Comparison of ENCODE assay signal across 12 cellular contexts in genomic region chr1:183198463-183198862, GRCh38. TPM values are rescaled to one million over a fixed set of nuclear protein-coding genes. Genes with fewer than 3 reads are reported as not detected.
DNase-seq lines count a peak whose midpoint lies in the region; ATAC-seq and TF ChIP-seq lines count a peak whose summit lies in the region.
"Had no signal": no experiment of that assay in that cellular context is flagged by ENCODE, and none has a peak within 500 bp of the region (broad histone marks: within the 10 kb centered on the region; RNA-seq: fewer than 3 reads in every experiment).

No MANE protein-coding gene starts in this region.

- DNase-seq in AG09309 (ENCODE audit: low read depth) (peak; percentile 46), RKO (ENCODE audit: low spot score) (peak; percentile 6), fibroblast of lung (ENCODE audit: low read depth in 2 of 2) (peak; percentile 48 to 99), omental fat pad (ENCODE audit: low spot score) (peak; percentile 36), ascending aorta (ENCODE audit: low spot score in 2 of 2) (no peak), NCI-H345 treated with DMSO at 0.1 percent for 48 hours (lab: John Stamatoyannopoulos, UW; ENCODE audit: unreplicated experiment) (no peak), BE2C (no peak)
- DNase-seq: activated CD4-positive, CD25-positive, alpha-beta regulatory T cell treated with anti-CD3 and anti-CD28 coated beads, Interleukin-2, amount 50 U/mL, for 72 hours; NCI-H510A had no signal

- H3K4me3 ChIP-seq in AG09309 (ENCODE audit: control insufficient read depth, low read depth, low read length): no peak overlapping the region
- H3K4me3 ChIP-seq in fibroblast of lung (replicated peaks in 1 of 4; ENCODE audit: control extremely low read depth in 1 of 4, insufficient read depth in 1 of 4, low read depth in 3 of 4, low read length in 4 of 4): no peak overlapping the region
- no peak overlapping the region for H3K4me3 ChIP-seq in ascending aorta
- H3K4me3 ChIP-seq in BE2C (ENCODE audit: low read depth, low read length): no peak overlapping the region
- H3K4me3 ChIP-seq: SJSA1 had no signal

- H3K27me3 ChIP-seq in fibroblast of lung (ENCODE audit: control insufficient read depth, insufficient read depth, low read length): no peaks in the 10 kb centered on the region
- H3K27me3 ChIP-seq in ascending aorta: no peaks in the 10 kb centered on the region
- no peaks in the 10 kb centered on the region for H3K27me3 ChIP-seq in BE2C
- H3K27me3 ChIP-seq: SJSA1 had no signal

- intact Hi-C loops in ascending aorta (cut with DNase I): no loop called here

- H3K27ac ChIP-seq in fibroblast of lung (ENCODE audit: insufficient read depth, low read length): no peak overlapping the region
- no peak overlapping the region for H3K27ac ChIP-seq in ascending aorta
- H3K27ac ChIP-seq: C4-2B, SJSA1 had no signal

- no peaks in the 10 kb centered on the region for H3K79me2 ChIP-seq in fibroblast of lung (ENCODE audit: control insufficient read depth, insufficient read depth, low read length)

- no peak for TF ChIP-seq CTCF in AG09309 (IDR thresholded peaks at IDR 0.05; ENCODE audit: control insufficient read depth, insufficient read depth, low read depth, low read length, missing control alignments)
- no peak for TF ChIP-seq CTCF in fibroblast of lung (conservative IDR thresholded peaks at IDR 0.05 in 1 of 2, IDR thresholded peaks at IDR 0.05 in 1 of 2; ENCODE audit: low read depth in 1 of 2, low read length in 2 of 2)
- no peak for TF ChIP-seq CTCF in omental fat pad (IDR thresholded peaks at IDR 0.05)
- TF ChIP-seq CTCF in ascending aorta (IDR thresholded peaks at IDR 0.05): no peak
- no peak for TF ChIP-seq CTCF in BE2C (IDR thresholded peaks at IDR 0.05; ENCODE audit: low read depth, low read length)

- H3K4me2 ChIP-seq in fibroblast of lung (ENCODE audit: extremely low read depth, insufficient read depth, low read length): no peak overlapping the region

- no peaks in the 10 kb centered on the region for H4K20me1 ChIP-seq in fibroblast of lung (ENCODE audit: control insufficient read depth, extremely low read depth, insufficient read depth, low read length)

- H3K4me1 ChIP-seq in fibroblast of lung (ENCODE audit: control insufficient read depth, extremely low read depth, insufficient read depth, low read length) (no peaks in the 10 kb centered on the region), ascending aorta (no peaks in the 10 kb centered on the region), BE2C (no peaks in the 10 kb centered on the region)

- no peak overlapping the region for H2AFZ ChIP-seq in fibroblast of lung (ENCODE audit: low read length)

- H3K36me3 ChIP-seq in fibroblast of lung (ENCODE audit: control insufficient read depth, insufficient read depth, low read length): no peaks in the 10 kb centered on the region
- no peaks in the 10 kb centered on the region for H3K36me3 ChIP-seq in ascending aorta
- no peaks in the 10 kb centered on the region for H3K36me3 ChIP-seq in BE2C
- H3K36me3 ChIP-seq: SJSA1 had no signal

- ATAC-seq in omental fat pad (ENCODE audit: low FRiP score) (peak; percentile 98), HG03095 (IDR thresholded peaks at IDR 0.05; ENCODE audit: unreplicated experiment) (no peak)

- H3K9ac ChIP-seq in fibroblast of lung (ENCODE audit: insufficient read depth, low read length): no peak overlapping the region

- H3K9me3 ChIP-seq in fibroblast of lung (ENCODE audit: control insufficient read depth, insufficient read depth, low read depth, low read length) (no peaks in the 10 kb centered on the region), ascending aorta (no peaks in the 10 kb centered on the region), BE2C (no peaks in the 10 kb centered on the region)
- H3K9me3 ChIP-seq: SJSA1 had no signal

RNA-seq across cellular contexts. Expression of gene LAMC2, which starts 12.4 kb away (rescaled TPM):
- total RNA-seq in fibroblast of lung (0.99 and 2.8 TPM in 2 replicates), omental fat pad (10 to 100 TPM in 2 of 4 donors, 1 to 10 TPM in 2; 2.6 to 23.3 (median 7.3) TPM), ascending aorta (1.1 TPM)
- 0.66 and 3.9 TPM in 2 replicates for polyA plus RNA-seq in fibroblast of lung
- 0.40 and 2.5 TPM in 2 replicates for polyA plus RNA-seq in fibroblast of lung (2012)
- polyA minus RNA-seq in fibroblast of lung (ENCODE audit: low replicate concordance): 2.7 TPM in 1 of 2 replicates, not detected in the other
- polyA plus RNA-seq in BE2C (2012; ENCODE audit: insufficient read depth, insufficient read length, low read depth): 0.40 TPM

Comparison
In these comparisons a context has a peak if more than half of its experiments do, and no peak if none do; other contexts are left out.
1. DNase-seq: peak in AG09309 (single experiment), RKO (single experiment), fibroblast of lung (2 of 2) and omental fat pad (single experiment); none in ascending aorta (0 of 2), NCI-H345 treated with DMSO at 0.1 percent for 48 hours (single experiment) and BE2C (single experiment).